In the genomic region with DNA sequence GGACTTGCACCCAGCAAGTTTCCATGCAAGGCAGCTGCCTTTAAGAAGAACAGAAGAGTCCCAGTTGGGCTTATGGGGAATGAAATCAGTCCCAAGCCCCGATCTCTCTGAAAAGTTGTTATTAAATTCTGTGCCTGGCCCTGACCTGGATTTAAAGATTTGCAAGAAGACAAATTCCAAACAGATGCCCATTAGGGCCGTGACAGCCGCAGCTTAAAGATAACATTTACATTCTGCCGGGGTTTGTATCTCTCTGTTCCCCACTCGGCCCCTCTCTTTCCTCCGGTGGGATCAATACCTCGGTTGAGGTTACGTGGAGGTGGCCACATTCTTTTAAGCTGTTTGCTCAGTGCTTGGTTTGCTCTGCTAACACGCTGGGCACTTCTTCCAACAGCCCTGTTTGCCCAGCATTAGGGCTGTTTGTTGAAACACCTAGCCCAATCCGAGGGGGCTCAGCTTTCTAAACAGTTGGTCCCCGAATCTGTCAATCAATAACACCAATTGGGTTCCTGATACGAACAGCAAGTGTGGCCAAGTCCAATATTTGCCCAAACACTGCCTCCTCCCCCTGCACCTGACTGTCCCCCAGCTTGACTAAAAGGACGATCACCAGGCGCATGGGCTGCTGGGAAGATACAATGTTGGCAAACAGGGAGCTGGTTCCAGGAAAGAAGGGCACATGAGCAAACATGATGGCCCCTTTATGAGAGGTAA, we compare ENCODE assay signal across 18 cellular contexts.
DNase-seq lines count a peak whose midpoint lies in the region; ATAC-seq and TF ChIP-seq lines count a peak whose summit lies in the region.
"Had no signal": no experiment of that assay in that cellular context is flagged by ENCODE, and none has a peak within 500 bp of the region (broad histone marks: within the 10 kb centered on the region; RNA-seq: fewer than 3 reads in every experiment).

No MANE protein-coding gene starts in this region.

- peak overlapping the region; percentile 56 for H3K4me3 Mint-ChIP-seq in type B pancreatic cell
- H3K4me3 Mint-ChIP-seq in activated T-helper 17 cell treated with anti-CD3 and anti-CD28 coated beads, Interleukin-2, amount 50 U/mL, for 72 hours, result no peak overlapping the region
- H3K4me3 Mint-ChIP-seq: activated CD4-positive, alpha-beta T cell treated with anti-CD3 and anti-CD28 coated beads for 36 hours; stimulated activated memory B cell treated with anti-CD40 and anti-IgM and Interleukin-4, amounts not matched to agents 10 μg/mL and 1 μg/mL and 100 μg/mL, for 72 hours had no signal

- peaks cover 25% of the 10 kb centered on the region for H3K4me1 Mint-ChIP-seq in type B pancreatic cell (ENCODE audit: unreplicated experiment)
- H3K4me1 Mint-ChIP-seq in activated T-helper 17 cell treated with anti-CD3 and anti-CD28 coated beads, Interleukin-2, amount 50 U/mL, for 72 hours, result no peaks in the 10 kb centered on the region
- H3K4me1 Mint-ChIP-seq: stimulated activated memory B cell treated with anti-CD40 and anti-IgM and Interleukin-4, amounts not matched to agents 10 μg/mL and 1 μg/mL and 100 μg/mL, for 72 hours had no signal

- H3K27ac Mint-ChIP-seq in type B pancreatic cell, result peak overlapping the region; percentile 80
- no peak overlapping the region for H3K27ac Mint-ChIP-seq in activated T-helper 17 cell treated with anti-CD3 and anti-CD28 coated beads, Interleukin-2, amount 50 U/mL, for 72 hours
- H3K27ac Mint-ChIP-seq: activated CD4-positive, alpha-beta T cell treated with anti-CD3 and anti-CD28 coated beads for 36 hours; stimulated activated memory B cell treated with anti-CD40 and anti-IgM and Interleukin-4, amounts not matched to agents 10 μg/mL and 1 μg/mL and 100 μg/mL, for 72 hours had no signal

- ATAC-seq in left colon, result peak; percentile 69
- ATAC-seq in activated T-helper 17 cell treated with anti-CD3 and anti-CD28 coated beads, Interleukin-2, amount 50 U/mL, for 72 hours (replicated peaks), result no peak
- ATAC-seq: activated CD4-positive, alpha-beta T cell treated with anti-CD3 and anti-CD28 coated beads for 36 hours; stimulated activated memory B cell treated with anti-CD40 and anti-IgM and Interleukin-4, amounts not matched to agents 10 μg/mL and 1 μg/mL and 100 μg/mL, for 72 hours; upper lobe of right lung had no signal

- intact Hi-C loops in left colon (cut with DNase I, micrococcal nuclease), result no loop called here

- peaks cover 5% of the 10 kb centered on the region for H3K27me3 Mint-ChIP-seq in type B pancreatic cell
- peaks cover under 1% of the 10 kb centered on the region for H3K27me3 Mint-ChIP-seq in activated T-helper 17 cell treated with anti-CD3 and anti-CD28 coated beads, Interleukin-2, amount 50 U/mL, for 72 hours

- no peaks in the 10 kb centered on the region for H3K36me3 Mint-ChIP-seq in type B pancreatic cell
- H3K36me3 Mint-ChIP-seq in activated T-helper 17 cell treated with anti-CD3 and anti-CD28 coated beads, Interleukin-2, amount 50 U/mL, for 72 hours (ENCODE audit: low read depth), result no peaks in the 10 kb centered on the region
- H3K36me3 Mint-ChIP-seq: stimulated activated memory B cell treated with anti-CD40 and anti-IgM and Interleukin-4, amounts not matched to agents 10 μg/mL and 1 μg/mL and 100 μg/mL, for 72 hours had no signal

- TF ChIP-seq CTCF in type B pancreatic cell (conservative IDR thresholded peaks at IDR 0.05), result no peak

- DNase-seq in NCI-H1417 (lab: John Stamatoyannopoulos, UW) (peak in 2 of 3 experiments; percentile 35 to 78), NCI-H1417 treated with DMSO at 0.1 percent for 48 hours (lab: John Stamatoyannopoulos, UW) (no peak), NCI-H748 treated with DMSO at 0.1 percent for 48 hours (lab: John Stamatoyannopoulos, UW) (peak; percentile 87), left colon (peak; percentile 53 to 82), type B pancreatic cell (ENCODE audit: extremely low spot score, unreplicated experiment) (no peak), islet precursor cell (no peak), RKO (ENCODE audit: low spot score) (no peak)
- DNase-seq: activated CD4-positive, alpha-beta T cell treated with anti-CD3 and anti-CD28 coated beads for 36 hours; activated CD8-positive, alpha-beta memory T cell treated with anti-CD3 and anti-CD28 coated beads, Interleukin-2, amount 50 U/mL, for 4 hours; activated gamma-delta T cell treated with Interleukin-2 at 50 U/mL for 16 hours; C1 segment of cervical spinal cord; Kasumi-1; NCI-H2107; SIG-M5; T-helper 9 cell; upper lobe of right lung had no signal

- no peaks in the 10 kb centered on the region for H3K9me3 Mint-ChIP-seq in type B pancreatic cell
- no peaks in the 10 kb centered on the region for H3K9me3 Mint-ChIP-seq in activated T-helper 17 cell treated with anti-CD3 and anti-CD28 coated beads, Interleukin-2, amount 50 U/mL, for 72 hours
- H3K9me3 Mint-ChIP-seq: stimulated activated memory B cell treated with anti-CD40 and anti-IgM and Interleukin-4, amounts not matched to agents 10 μg/mL and 1 μg/mL and 100 μg/mL, for 72 hours had no signal

Comparison
In these comparisons a context has a peak if more than half of its experiments do, and no peak if none do; other contexts are left out.
1. DNase-seq: peak in NCI-H1417 (2 of 3), NCI-H748 treated with DMSO at 0.1 percent for 48 hours (single experiment) and left colon (2 of 2); none in NCI-H1417 treated with DMSO at 0.1 percent for 48 hours (single experiment), type B pancreatic cell (single experiment), islet precursor cell (single experiment) and RKO (single experiment).